Comparison of ENCODE assay signal across 20 cellular contexts in the genomic region with DNA sequence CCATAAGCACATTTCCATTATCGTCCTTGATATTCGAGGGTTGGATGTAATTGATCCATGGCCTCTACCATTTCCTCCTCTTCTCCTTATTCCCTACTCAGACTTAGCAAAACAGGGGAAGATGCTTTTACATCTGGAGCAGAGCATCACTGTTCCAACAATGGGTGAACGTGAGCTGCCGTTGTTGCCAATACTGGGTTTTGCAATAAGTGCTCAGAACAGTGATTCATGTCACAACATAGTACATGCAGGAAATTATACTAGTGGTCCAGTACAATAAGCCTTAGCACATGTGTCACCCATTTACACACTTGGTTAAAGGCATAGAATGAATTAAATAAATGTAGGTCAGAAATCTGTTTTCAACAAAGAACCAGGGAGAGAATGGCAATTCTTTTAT.
"Had no signal": no experiment of that assay in that cellular context is flagged by ENCODE, and none has a peak within 500 bp of the region (broad histone marks: within the 10 kb centered on the region; RNA-seq: fewer than 3 reads in every experiment).

No MANE protein-coding gene starts in this region.

- DNase-seq: KBM-7, MG63, NCI-H1092, NCI-H1105 treated with DMSO at 0.1 percent for 48 hours, NCI-H1417 treated with DMSO at 0.1 percent for 48 hours, NCI-H146, NCI-H1694 treated with DMSO at 0.1 percent for 48 hours, NCI-H1930, NCI-H2081, NCI-H2107, NCI-H2227 treated with DMSO at 0.1 percent for 48 hours, NCI-H524 treated with DMSO at 0.1 percent for 48 hours, NCI-H774, Right ventricle myocardium superior, RPMI8226, SIG-M5 had no signal

- FAIRE-seq: RCC 7860 had no signal

- H3K27me3 ChIP-seq: MG63, SJSA1 had no signal

- H3K4me1 ChIP-seq: SJSA1 had no signal

- H3K9me3 ChIP-seq: MG63, SJSA1 had no signal

- H3K27ac ChIP-seq: HL-60, SJSA1, SK-N-MC had no signal

- H3K36me3 ChIP-seq: MG63, SJSA1 had no signal

- H3K4me3 ChIP-seq: MG63, SJSA1, SK-N-MC had no signal
